In the genomic region with DNA sequence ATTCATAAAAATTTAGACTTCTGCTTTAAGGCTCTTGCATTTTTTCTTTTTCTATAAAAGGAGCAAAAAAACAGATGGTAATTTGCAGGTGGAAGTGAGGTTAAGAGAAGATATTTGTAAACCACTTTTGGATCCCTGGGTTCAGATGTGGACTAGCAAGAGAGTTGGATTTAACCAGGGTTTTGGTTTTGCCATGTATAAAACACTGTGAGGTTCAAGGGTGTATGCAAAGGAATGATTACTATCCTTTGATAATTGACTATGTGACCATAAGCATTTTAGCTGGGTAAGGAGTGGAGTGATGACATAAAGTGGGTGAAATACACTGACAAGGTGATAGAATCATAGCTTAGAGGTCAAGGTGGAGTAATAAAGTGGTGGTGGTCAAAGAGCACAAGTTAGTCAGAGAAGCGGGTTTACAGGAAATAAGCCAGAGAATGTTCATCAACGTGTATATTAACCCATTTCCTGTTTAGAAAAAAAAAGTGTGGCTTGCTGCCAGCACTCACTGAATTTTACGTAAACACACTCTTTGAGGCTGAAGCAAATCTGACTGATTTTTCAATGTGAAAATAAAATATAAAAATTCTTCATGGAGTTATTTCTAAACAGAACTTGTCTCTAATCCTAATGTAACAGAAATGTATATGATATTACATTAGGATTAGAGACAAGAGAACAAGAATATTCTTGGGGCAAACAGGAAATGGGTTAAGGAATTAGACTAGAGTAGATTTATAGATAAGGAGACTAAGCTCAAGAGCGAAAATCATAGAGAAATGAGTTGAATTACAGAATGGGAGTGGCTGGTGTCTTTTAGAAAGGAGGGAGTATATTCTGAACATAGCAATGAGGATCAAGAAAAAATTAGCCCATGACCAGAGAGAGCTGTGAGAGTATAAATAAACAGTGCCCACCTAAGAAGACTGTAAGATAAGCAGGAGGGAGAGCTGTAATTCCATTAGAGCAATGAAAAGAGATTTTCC, we compare ENCODE assay signal across 8 cellular contexts.
DNase-seq lines count a peak whose midpoint lies in the region; ATAC-seq and TF ChIP-seq lines count a peak whose summit lies in the region.

No MANE protein-coding gene starts in this region.

- peaks cover 34% of the 10 kb centered on the region for H3K9me3 Mint-ChIP-seq in T-helper 2 cell treated with Interferon-gamma antibody and Interleukin-4, amounts not matched to agents 5 μg/mL and 100 μg/mL, for 36 hours

- H3K36me3 ChIP-seq in kidney epithelial cell (ENCODE audit: control insufficient read depth, insufficient read depth, low read length), result no peaks in the 10 kb centered on the region
- H3K36me3 ChIP-seq in ascending aorta, result no peaks in the 10 kb centered on the region

- H3K4me1 Mint-ChIP-seq in T-helper 2 cell treated with Interferon-gamma antibody and Interleukin-4, amounts not matched to agents 5 μg/mL and 100 μg/mL, for 36 hours (ENCODE audit: low read depth), result peaks cover 44% of the 10 kb centered on the region

- intact Hi-C loops in ascending aorta (cut with DNase I), result no loop called here

- H3K4me3 ChIP-seq in AG10803 (ENCODE audit: low read length) (no peak overlapping the region), kidney epithelial cell (ENCODE audit: low read depth, low read length) (no peak overlapping the region), ascending aorta (no peak overlapping the region)

- H3K27me3 Mint-ChIP-seq in T-helper 2 cell treated with Interferon-gamma antibody and Interleukin-4, amounts not matched to agents 5 μg/mL and 100 μg/mL, for 36 hours (ENCODE audit: low read depth), result no peaks in the 10 kb centered on the region

- H3K27ac ChIP-seq in ascending aorta, result no peak overlapping the region

- ATAC-seq in GM18907 (IDR thresholded peaks at IDR 0.05; ENCODE audit: unreplicated experiment) (peak; percentile 95), HG03196 (IDR thresholded peaks at IDR 0.05; ENCODE audit: unreplicated experiment) (peak; percentile 81)

- TF ChIP-seq CTCF in AG10803 (conservative IDR thresholded peaks at IDR 0.05; ENCODE audit: low read length) (no peak), kidney epithelial cell (IDR thresholded peaks at IDR 0.05; ENCODE audit: insufficient read depth, low read length, poor library complexity, severe bottlenecking) (no peak), GM13977 (IDR thresholded peaks at IDR 0.05; ENCODE audit: extremely low read depth, insufficient read depth, missing control alignments) (no peak), ascending aorta (IDR thresholded peaks at IDR 0.05) (no peak)

- in situ Hi-C loops in GM13977 (cut with MboI; ENCODE audit: low pct_unique_long_range_greater_than_20kb, low sequenced_read_pairs, unreplicated experiment), result no loop called here

- H3K4me3 Mint-ChIP-seq in T-helper 2 cell treated with Interferon-gamma antibody and Interleukin-4, amounts not matched to agents 5 μg/mL and 100 μg/mL, for 36 hours, result peak overlapping the region; percentile 76

- no peaks in the 10 kb centered on the region for H3K4me1 ChIP-seq in ascending aorta

- peaks cover 22% of the 10 kb centered on the region for H3K36me3 Mint-ChIP-seq in T-helper 2 cell treated with Interferon-gamma antibody and Interleukin-4, amounts not matched to agents 5 μg/mL and 100 μg/mL, for 36 hours (ENCODE audit: low read depth)

- H3K27ac Mint-ChIP-seq in T-helper 2 cell treated with Interferon-gamma antibody and Interleukin-4, amounts not matched to agents 5 μg/mL and 100 μg/mL, for 36 hours, result peak overlapping the region; percentile 91

- peak; percentile 66 for DNase-seq in AG10803 (ENCODE audit: low read depth)
- peak; percentile 21 for DNase-seq in T-helper 2 cell treated with Interferon-gamma antibody and Interleukin-4, amounts not matched to agents 5 μg/mL and 100 μg/mL, for 36 hours (ENCODE audit: low spot score)
- DNase-seq in kidney epithelial cell (ENCODE audit: low read depth), result peak; percentile 7
- no peak for DNase-seq in NOMO-1 treated with dmso at 0.1 percent for 144 hours (lab: John Stamatoyannopoulos, UW; ENCODE audit: unreplicated experiment)
- DNase-seq in GM13977 (ENCODE audit: low spot score), result no peak
- no peak for DNase-seq in ascending aorta (ENCODE audit: low spot score in 2 of 2)

- H3K27me3 ChIP-seq in kidney epithelial cell (ENCODE audit: control insufficient read depth, insufficient read depth, low read length) (no peaks in the 10 kb centered on the region), ascending aorta (no peaks in the 10 kb centered on the region)

- H3K9me3 ChIP-seq in ascending aorta, result no peaks in the 10 kb centered on the region

Comparison
In these comparisons a context has a peak if more than half of its experiments do, and no peak if none do; other contexts are left out.
1. DNase-seq: peak in AG10803 (single experiment), T-helper 2 cell treated with Interferon-gamma antibody and Interleukin-4, amounts not matched to agents 5 μg/mL and 100 μg/mL, for 36 hours (single experiment) and kidney epithelial cell (single experiment); none in NOMO-1 treated with dmso at 0.1 percent for 144 hours (single experiment), GM13977 (single experiment) and ascending aorta (0 of 2).